Comparison of ENCODE assay signal across 8 cellular contexts in genomic region chrX:40647307-40648197, GRCh38. TPM values are rescaled to one million over a fixed set of nuclear protein-coding genes. Genes with fewer than 3 reads are reported as not detected.
DNase-seq lines count a peak whose midpoint lies in the region; ATAC-seq, FAIRE-seq and TF ChIP-seq lines count a peak whose summit lies in the region.

Gene CXorf38, minus strand, starts transcription at chrX:40647561. Its CDS starts 41 bp downstream, at chrX:40647520.

- DNase-seq in CD14-positive monocyte (ENCODE audit: low spot score) (peak; percentile 87), NCI-H748 (lab: John Stamatoyannopoulos, UW; ENCODE audit: unreplicated experiment) (peak; percentile 91), dedifferentiated amniotic fluid mesenchymal stem cell (ENCODE audit: extremely low spot score) (peak; percentile 72), HepG2 (ENCODE audit: low spot score) (peak; percentile 69)
- DNase-seq in activated CD4-positive, alpha-beta T cell treated with anti-CD3 and anti-CD28 coated beads, Interleukin-2, amount 50 U/mL, for 1 hour, result peak; percentile 89
- DNase-seq in stimulated activated CD4-positive, alpha-beta T cell treated with anti-CD3 and anti-CD28 coated beads, Interleukin-4, amount 100 ng/mL, for 1 hour, result peak; percentile 91

- intact Hi-C loops in CD14-positive monocyte (cut with micrococcal nuclease), result loop anchor here (10.0 kb wide), 3 partner anchors 63 to 103 kb away; partner anchors contain the start of genes ATP6AP2 (in 1 of the 2) and MED14 (in 1 of the 2)
- intact Hi-C loops in HepG2 (cut with micrococcal nuclease; ENCODE audit: unreplicated experiment), result loop anchor here (10.0 kb wide), 2 partner anchors 63 to 103 kb away; partner anchors contain the start of gene ATP6AP2

- in situ Hi-C loops in HepG2 (cut with HindIII; ENCODE audit: extremely low pct_ligation_motif_present, low pct_unique_long_range_greater_than_20kb), result no loop called here

- H3K27me3 Mint-ChIP-seq in CD14-positive monocyte (ENCODE audit: low read depth in 3 of 3), result peaks cover 0 to 19% (median 0%) of the 10 kb centered on the region in 3 donors

- no peak for TF ChIP-seq EP300 in HepG2 (IDR thresholded peaks at IDR 0.05; ENCODE audit: low read depth in 2 of 2, low read length in 2 of 2)
- no peak for TF ChIP-seq EP300 in HepG2 (CRISPR knock-in tag; IDR thresholded peaks at IDR 0.05; ENCODE audit: borderline replicate concordance)

- H3K9ac ChIP-seq in HepG2 (ENCODE audit: insufficient read depth, low read depth, low read length), result peak within 1 kb of the TSS; percentile 73

- no peak; the same call in 1 of the 2 replicates for TF ChIP-seq RAD21 in HepG2 (CRISPR knock-in tag; IDR thresholded peaks at IDR 0.05)

- FAIRE-seq in HepG2 (lab: Jason Lieb, UNC), result no peak

- H2AFZ ChIP-seq in HepG2 (ENCODE audit: low read length), result no peak within 1 kb of the TSS

- peaks cover 24% of the 10 kb centered on the region for H3K79me2 ChIP-seq in HepG2 (ENCODE audit: insufficient read depth, low read length)

- H3K36me3 Mint-ChIP-seq in CD14-positive monocyte, result peaks cover 13 to 20% of the 10 kb centered on the region in 2 donors

- 40% methylated on average over 6 of the region's 66 CpGs for WGBS in HepG2 (ENCODE audit: low lambda C conversion rate)

- peak within 1 kb of the TSS; percentile 54 for H3K27ac ChIP-seq in HepG2 (ENCODE audit: extremely low read length, insufficient read depth, low read length)

- peaks cover 0 to 4% (median 0%) of the 10 kb centered on the region in 7 donors for H3K9me3 Mint-ChIP-seq in CD14-positive monocyte

- H3K27ac Mint-ChIP-seq in CD14-positive monocyte, result peak within 1 kb of the TSS; percentile 80 to 96 (median 94)

- H3K36me3 ChIP-seq in HepG2 (replicated peaks in 1 of 2; ENCODE audit: control insufficient read depth in 1 of 2, insufficient read depth in 2 of 2, low read length in 2 of 2), result no peaks in the 10 kb centered on the region

- BruUV-seq in HepG2 (replicated peaks; lab: Mats Ljungman, UMichigan), result no TSS peak

- TF ChIP-seq POLR2A in HepG2 (IDR thresholded peaks at IDR 0.05; ENCODE audit: insufficient read depth in 1 of 2, low read depth in 2 of 2, low read length in 2 of 2), result peak; percentile 20 to 81; a peak in 3 of 4 replicates

- peak within 1 kb of the TSS; percentile 94 for H3K4me3 Mint-ChIP-seq in CD14-positive monocyte

- H3K4me1 Mint-ChIP-seq in CD14-positive monocyte, result peaks cover 28% of the 10 kb centered on the region

- POLR2A ChIA-PET in HepG2 (lab: Yijun Ruan, JAX), result interaction anchor here (0.6 to 1.3 kb wide), 2 partner anchors 67 to 381 kb away, joined by 3 read pairs; partner anchors contain the start of gene ATP6AP2

- no peak for TF ChIP-seq CTCF in CD14-positive monocyte (IDR thresholded peaks at IDR 0.05)
- TF ChIP-seq CTCF in HepG2 (CRISPR knock-in tag; IDR thresholded peaks at IDR 0.05), result 0 out of 2 replicates have a peak, but pooled peaks have one; percentile 19

- peak within 1 kb of the TSS; percentile 69 to 79 (median 75) for H3K4me3 ChIP-seq in HepG2 (replicated peaks in 1 of 3; ENCODE audit: insufficient read depth in 1 of 3, low read depth in 2 of 3, low read length in 3 of 3)

- H3K9me3 ChIP-seq in HepG2 (ENCODE audit: low read length), result no peaks in the 10 kb centered on the region

- no peaks in the 10 kb centered on the region for H3K27me3 ChIP-seq in HepG2 (ENCODE audit: control insufficient read depth in 1 of 2, insufficient read depth in 2 of 2, low read length in 2 of 2)

- CTCF ChIA-PET in HepG2 (lab: Yijun Ruan, JAX; ENCODE audit: low intra/inter-chr PET ratio, low total read pairs), result no interaction called here

- H4K20me1 ChIP-seq in HepG2 (ENCODE audit: insufficient read depth, low read length), result no peaks in the 10 kb centered on the region

- ATAC-seq in GM19372 (IDR thresholded peaks at IDR 0.05; ENCODE audit: low read depth, unreplicated experiment), result peak; percentile 66
- peak; percentile 58 for ATAC-seq in HG03558 (IDR thresholded peaks at IDR 0.05; ENCODE audit: extremely low read depth, unreplicated experiment)
- peak; percentile 90 for ATAC-seq in HepG2

- H3K4me1 ChIP-seq in HepG2 (ENCODE audit: insufficient read depth, low read length), result peaks cover 11% of the 10 kb centered on the region

- H3K4me2 ChIP-seq in HepG2 (ENCODE audit: low read depth, low read length), result peak within 1 kb of the TSS; percentile 75

TF ChIP-seq in HepG2, 621 proteins besides CTCF, POLR2A, EP300 and RAD21 (continues in another document):
- TF ChIP-seq POLR2G (IDR thresholded peaks at IDR 0.05; ENCODE audit: low read depth, low read length) (peak; percentile 71), MAZ (IDR thresholded peaks at IDR 0.05; ENCODE audit: borderline replicate concordance, low read depth, low read length) (no peak), MAZ (CRISPR knock-in tag; IDR thresholded peaks at IDR 0.05; ENCODE audit: low read depth) (peak; percentile 47; the same call in 1 of the 2 replicates), ZBTB37 (CRISPR knock-in tag; IDR thresholded peaks at IDR 0.05) (no peak), FOXO1 (CRISPR knock-in tag; IDR thresholded peaks at IDR 0.05) (no peak), HNF1B (CRISPR knock-in tag; IDR thresholded peaks at IDR 0.05) (no peak), HOXA7 (CRISPR knock-in tag; IDR thresholded peaks at IDR 0.05) (no peak), ZNF773 (CRISPR knock-in tag; IDR thresholded peaks at IDR 0.05; ENCODE audit: borderline replicate concordance) (no peak), MAFG (CRISPR knock-in tag; IDR thresholded peaks at IDR 0.05) (no peak), ZNF180 (CRISPR knock-in tag; IDR thresholded peaks at IDR 0.05; ENCODE audit: borderline replicate concordance, low read depth) (no peak), GATAD1 (CRISPR knock-in tag; IDR thresholded peaks at IDR 0.05) (peak; percentile 15; the same call in 1 of the 2 replicates), PATZ1 (CRISPR knock-in tag; IDR thresholded peaks at IDR 0.05) (no peak)

RNA-seq across cellular contexts. Expression of gene CXorf38, which starts in this region (rescaled TPM):
- polyA plus RNA-seq in CD14-positive monocyte (10 to 100 TPM; 39.5 to 51.2 TPM), HepG2 (2011; rRNA removed) (4.1 and 4.6 TPM in 2 replicates)
- total RNA-seq in HepG2 (2016; rRNA removed; fragmentation: Illumina TruSeq; extraction: Trizol), result 6.7 TPM in 2 replicates
- 1.0 and 1.1 TPM in 2 replicates for total RNA-seq in HepG2 (2016; cell fraction: cytosol; rRNA removed; fragmentation: Illumina TruSeq; extraction: Trizol; ENCODE audit: low read depth)
- 6.5 and 7.2 TPM in 2 replicates for total RNA-seq in HepG2 (2016; cell fraction: insoluble cytoplasmic fraction; rRNA removed; fragmentation: Illumina TruSeq; extraction: Trizol)
- 2.5 and 2.9 TPM in 2 replicates for total RNA-seq in HepG2 (2016; cell fraction: membrane; rRNA removed; fragmentation: Illumina TruSeq; extraction: Trizol)
- 4.9 TPM in 2 replicates for total RNA-seq in HepG2 (2016; cell fraction: nucleus; rRNA removed; fragmentation: Illumina TruSeq; extraction: Trizol)
- polyA plus RNA-seq in HepG2 (2011; cell fraction: cytosol; rRNA removed), result 3.1 and 3.3 TPM in 2 replicates
- 3.2 and 3.9 TPM in 2 replicates for polyA plus RNA-seq in HepG2 (2011; cell fraction: nucleus; rRNA removed)
- polyA plus RNA-seq in HepG2 (2012), result 4.4 and 4.5 TPM in 2 replicates
- 0.63 and 0.77 TPM in 2 replicates for polyA plus RNA-seq in HepG2 (2016; cell fraction: cytosol; fragmentation: Illumina TruSeq; extraction: Trizol; ENCODE audit: low read depth)
- 5.2 and 5.5 TPM in 2 replicates for polyA plus RNA-seq in HepG2 (2016; cell fraction: insoluble cytoplasmic fraction; fragmentation: Illumina TruSeq; extraction: Trizol; ENCODE audit: low read depth)
- polyA plus RNA-seq in HepG2 (2016; cell fraction: membrane; fragmentation: Illumina TruSeq; extraction: Trizol; ENCODE audit: low read depth), result 1.2 and 1.4 TPM in 2 replicates
- 7.7 and 8.1 TPM in 2 replicates for polyA plus RNA-seq in HepG2 (2016; cell fraction: nucleus; fragmentation: Illumina TruSeq; extraction: Trizol; ENCODE audit: insufficient read depth, low read depth)
- polyA minus RNA-seq in HepG2 (2011; rRNA and poly(A)+ RNA removed; ENCODE audit: low replicate concordance), result 2.1 and 7.6 TPM in 2 replicates
- polyA minus RNA-seq in HepG2 (2011; cell fraction: cytosol; rRNA and poly(A)+ RNA removed), result 1.9 and 2.2 TPM in 2 replicates
- 3.3 and 4.1 TPM in 2 replicates for polyA minus RNA-seq in HepG2 (2011; cell fraction: nucleus; rRNA and poly(A)+ RNA removed)

Comparison
In these comparisons a context has a peak if more than half of its experiments do, and no peak if none do; other contexts are left out.
1. Peak in every context shown above with its lines: DNase-seq, ATAC-seq, H3K4me3 ChIP-seq and H3K27ac ChIP-seq.